8 cellular contexts compared by ENCODE assay signal in the genomic region with DNA sequence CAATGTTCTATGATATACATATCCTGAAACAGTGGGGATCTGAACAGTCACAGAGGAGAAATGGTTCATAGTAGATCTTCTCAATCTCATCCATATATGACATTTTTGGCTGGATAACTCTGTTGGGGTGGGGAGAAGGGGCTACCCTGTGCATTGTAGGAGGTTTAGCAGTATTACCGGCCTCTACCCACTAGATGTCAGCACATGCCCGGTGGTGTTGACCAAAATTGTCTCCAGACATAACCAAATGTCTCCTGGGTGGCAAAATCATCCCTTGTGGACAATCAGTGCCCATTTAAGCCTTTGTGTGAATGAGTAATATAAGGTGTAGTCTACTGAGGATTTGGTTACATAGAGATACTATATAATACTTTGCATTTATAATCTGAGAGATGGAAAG.
DNase-seq lines count a peak whose midpoint lies in the region; ATAC-seq, FAIRE-seq and TF ChIP-seq lines count a peak whose summit lies in the region.

No MANE protein-coding gene starts in this region.

- H3K27me3 ChIP-seq in pancreas = no peaks in the 10 kb centered on the region

- H3K27ac ChIP-seq in pancreas = no peak overlapping the region

- H3K4me3 ChIP-seq in fibroblast of mammary gland (ENCODE audit: control insufficient read depth, low read depth, low read length) (no peak overlapping the region), pancreas (no peak overlapping the region)

- no peaks in the 10 kb centered on the region for H3K36me3 ChIP-seq in pancreas

- DNase-seq in COR-L47 (lab: John Stamatoyannopoulos, UW) (peak; percentile 47), LHCN-M2 (ENCODE audit: low read depth) (peak; percentile 49), SHP77 (lab: John Stamatoyannopoulos, UW) (peak; percentile 28 to 41), fibroblast of mammary gland (ENCODE audit: low read depth) (peak; percentile 56), pancreas (peak in 1 of 6 donors; percentile 31), pons (ENCODE audit: low spot score) (no peak), HPDE6-E6E7 (ENCODE audit: extremely low spot score) (no peak)

- peak; percentile 71 for ATAC-seq in GM18873 (IDR thresholded peaks at IDR 0.05; ENCODE audit: low FRiP score, unreplicated experiment)
- ATAC-seq in pancreas = peak in 3 of 4 donors; percentile 65 to 86 (median 73)

- intact Hi-C loops in pancreas (cut with DNase I) = no loop called here

- H3K9me3 ChIP-seq in pancreas = no peaks in the 10 kb centered on the region

- peak; percentile 77 for TF ChIP-seq CTCF in fibroblast of mammary gland (conservative IDR thresholded peaks at IDR 0.05; ENCODE audit: control insufficient read depth, insufficient read depth, low read depth, low read length)
- TF ChIP-seq CTCF in pancreas (IDR thresholded peaks at IDR 0.05) = peak in 3 of 4 donors; percentile 24 to 34 (median 26)

- no peaks in the 10 kb centered on the region for H3K4me1 ChIP-seq in pancreas

- no peak for FAIRE-seq in pancreas (lab: Jason Lieb, UNC)

- 0 to 5% methylated on average over 2 of the region's 2 CpGs for WGBS in pancreas, 2 donors

Comparison
In these comparisons a context has a peak if more than half of its experiments do, and no peak if none do; other contexts are left out.
1. DNase-seq: peak in COR-L47 (single experiment), LHCN-M2 (single experiment), SHP77 (2 of 2) and fibroblast of mammary gland (single experiment); none in pons (single experiment) and HPDE6-E6E7 (single experiment).